Comparison of ENCODE assay signal across 20 cellular contexts in genomic region chr11:12290477-12290922, GRCh38.
DNase-seq lines count a peak whose midpoint lies in the region; ATAC-seq and TF ChIP-seq lines count a peak whose summit lies in the region.
"Had no signal": no experiment of that assay in that cellular context is flagged by ENCODE, and none has a peak within 500 bp of the region (broad histone marks: within the 10 kb centered on the region; RNA-seq: fewer than 3 reads in every experiment).

No MANE protein-coding gene starts in this region.

- no peaks in the 10 kb centered on the region for H4K20me1 ChIP-seq in osteoblast (ENCODE audit: insufficient read depth, low read length)

- H3K27ac ChIP-seq in osteoblast (ENCODE audit: low read depth, low read length): no peak overlapping the region
- H3K27ac ChIP-seq: prostate gland, tibial artery had no signal

- H3K36me3 Mint-ChIP-seq in activated CD8-positive, alpha-beta memory T cell treated with anti-CD3 and anti-CD28 coated beads, Interleukin-2, amount 10 ng/mL, durations not matched to agents 7 days and 5 days: no peaks in the 10 kb centered on the region
- peaks cover 12% of the 10 kb centered on the region for H3K36me3 Mint-ChIP-seq in central memory CD8-positive, alpha-beta T cell (ENCODE audit: insufficient read depth)
- H3K36me3 Mint-ChIP-seq: natural killer cell; stimulated activated memory B cell treated with anti-CD40 and anti-IgM and Interleukin-4, amounts not matched to agents 10 μg/mL and 1 μg/mL and 100 μg/mL, for 72 hours had no signal

- in situ Hi-C loops in GM13976 (cut with MboI; ENCODE audit: low sequenced_read_pairs, unreplicated experiment): no loop called here

- H3K36me3 ChIP-seq in osteoblast (ENCODE audit: insufficient read depth, low read length): peaks cover 3% of the 10 kb centered on the region
- H3K36me3 ChIP-seq: prostate gland, tibial artery had no signal

- no peak overlapping the region for H3K4me3 Mint-ChIP-seq in activated CD8-positive, alpha-beta memory T cell treated with anti-CD3 and anti-CD28 coated beads, Interleukin-2, amount 10 ng/mL, durations not matched to agents 7 days and 5 days
- H3K4me3 Mint-ChIP-seq in central memory CD8-positive, alpha-beta T cell: no peak overlapping the region
- H3K4me3 Mint-ChIP-seq: CD4-positive, CD25-positive, alpha-beta regulatory T cell; endodermal cell; natural killer cell; stimulated activated memory B cell treated with anti-CD40 and anti-IgM and Interleukin-4, amounts not matched to agents 10 μg/mL and 1 μg/mL and 100 μg/mL, for 72 hours had no signal

- TF ChIP-seq CTCF in GM13976 (IDR thresholded peaks at IDR 0.05; ENCODE audit: borderline replicate concordance, control extremely low read depth, extremely low read depth, insufficient read depth, missing control alignments) (no peak), osteoblast (IDR thresholded peaks at IDR 0.05; ENCODE audit: extremely low read depth, low read depth, low read length) (no peak)

- CTCF ChIA-PET in activated CD8-positive, alpha-beta memory T cell treated with anti-CD3 and anti-CD28 coated beads, Interleukin-2, amount 10 ng/mL, durations not matched to agents 7 days and 5 days (lab: Charles Lee): interaction anchor here (1.0 to 17.6 kb wide), 9 partner anchors 9 to 243 kb away, joined by 3 to 472 read pairs (median 9); no protein-coding TSS in a partner anchor

- no peak overlapping the region for H3K4me3 ChIP-seq in osteoblast (ENCODE audit: insufficient read depth, low read length)
- H3K4me3 ChIP-seq: prostate gland, tibial artery had no signal

- peaks cover 35% of the 10 kb centered on the region for H3K4me1 ChIP-seq in osteoblast (ENCODE audit: insufficient read depth, low read length)
- H3K4me1 ChIP-seq: prostate gland had no signal

- H3K9me3 ChIP-seq in osteoblast (ENCODE audit: low read depth, low read length): no peaks in the 10 kb centered on the region
- H3K9me3 ChIP-seq: prostate gland, tibial artery had no signal

- no peaks in the 10 kb centered on the region for H3K27me3 Mint-ChIP-seq in activated CD8-positive, alpha-beta memory T cell treated with anti-CD3 and anti-CD28 coated beads, Interleukin-2, amount 10 ng/mL, durations not matched to agents 7 days and 5 days
- H3K27me3 Mint-ChIP-seq in central memory CD8-positive, alpha-beta T cell: no peaks in the 10 kb centered on the region
- H3K27me3 Mint-ChIP-seq: CD4-positive, CD25-positive, alpha-beta regulatory T cell had no signal

- H3K9me3 Mint-ChIP-seq in activated CD8-positive, alpha-beta memory T cell treated with anti-CD3 and anti-CD28 coated beads, Interleukin-2, amount 10 ng/mL, durations not matched to agents 7 days and 5 days (ENCODE audit: low read depth): no peaks in the 10 kb centered on the region
- H3K9me3 Mint-ChIP-seq in central memory CD8-positive, alpha-beta T cell: no peaks in the 10 kb centered on the region
- H3K9me3 Mint-ChIP-seq: CD4-positive, CD25-positive, alpha-beta regulatory T cell; endodermal cell; natural killer cell; stimulated activated memory B cell treated with anti-CD40 and anti-IgM and Interleukin-4, amounts not matched to agents 10 μg/mL and 1 μg/mL and 100 μg/mL, for 72 hours had no signal

- no peaks in the 10 kb centered on the region for H3K27me3 ChIP-seq in osteoblast (ENCODE audit: insufficient read depth, low read length)
- H3K27me3 ChIP-seq: tibial artery had no signal

- no peak overlapping the region for H3K4me2 ChIP-seq in osteoblast (ENCODE audit: insufficient read depth, low read length)

- H2AFZ ChIP-seq in osteoblast (ENCODE audit: low read length): no peak overlapping the region

- DNase-seq in activated CD8-positive, alpha-beta memory T cell treated with anti-CD3 and anti-CD28 coated beads, Interleukin-2, amount 10 ng/mL, durations not matched to agents 7 days and 5 days: no peak
- DNase-seq in activated CD8-positive, alpha-beta memory T cell treated with anti-CD3 and anti-CD28 coated beads for 24 hours: no peak
- DNase-seq in GM13976 (ENCODE audit: low spot score): peak; percentile 12
- DNase-seq in central memory CD8-positive, alpha-beta T cell (ENCODE audit: low spot score in 2 of 2): no peak
- DNase-seq in posterior vena cava (ENCODE audit: low spot score): peak; percentile 38
- no peak for DNase-seq in osteoblast (ENCODE audit: insufficient read length, low spot score, missing footprints)
- DNase-seq: activated CD4-positive, alpha-beta T cell treated with anti-CD3 and anti-CD28 coated beads for 1 hour; activated naive CD4-positive, alpha-beta T cell treated with Interleukin-2 at 50 U/mL for 16 hours; CD4-positive, CD25-positive, alpha-beta regulatory T cell; DMS153; endodermal cell; natural killer cell; NCI-H1417; NCI-H2107; NCI-H510A treated with DMSO at 0.1 percent for 48 hours; tibial artery had no signal

- H3K79me2 ChIP-seq in osteoblast (ENCODE audit: insufficient read depth, low read length): no peaks in the 10 kb centered on the region

- intact Hi-C loops in posterior vena cava (cut with DNase I): no loop called here

- ATAC-seq in activated CD8-positive, alpha-beta memory T cell treated with anti-CD3 and anti-CD28 coated beads, Interleukin-2, amount 10 ng/mL, durations not matched to agents 7 days and 5 days: no peak
- no peak for ATAC-seq in central memory CD8-positive, alpha-beta T cell (replicated peaks; ENCODE audit: extremely low read depth, poor library complexity, severe bottlenecking)
- no peak for ATAC-seq in HG02970 (IDR thresholded peaks at IDR 0.05; ENCODE audit: low FRiP score, unreplicated experiment)
- ATAC-seq in HG02884 (IDR thresholded peaks at IDR 0.05; ENCODE audit: unreplicated experiment): no peak
- ATAC-seq: natural killer cell had no signal

- H3K27ac Mint-ChIP-seq in activated CD8-positive, alpha-beta memory T cell treated with anti-CD3 and anti-CD28 coated beads, Interleukin-2, amount 10 ng/mL, durations not matched to agents 7 days and 5 days: peak overlapping the region; percentile 27
- peak overlapping the region; percentile 41 for H3K27ac Mint-ChIP-seq in central memory CD8-positive, alpha-beta T cell (ENCODE audit: low read depth)
- H3K27ac Mint-ChIP-seq: CD4-positive, CD25-positive, alpha-beta regulatory T cell; endodermal cell; natural killer cell; stimulated activated memory B cell treated with anti-CD40 and anti-IgM and Interleukin-4, amounts not matched to agents 10 μg/mL and 1 μg/mL and 100 μg/mL, for 72 hours had no signal

- peaks cover 17% of the 10 kb centered on the region for H3K4me1 Mint-ChIP-seq in activated CD8-positive, alpha-beta memory T cell treated with anti-CD3 and anti-CD28 coated beads, Interleukin-2, amount 10 ng/mL, durations not matched to agents 7 days and 5 days
- H3K4me1 Mint-ChIP-seq in central memory CD8-positive, alpha-beta T cell: peaks cover 9% of the 10 kb centered on the region

Comparison
In these comparisons a context has a peak if more than half of its experiments do, and no peak if none do; other contexts are left out.
1. DNase-seq: peak in GM13976 (single experiment) and posterior vena cava (single experiment); none in activated CD8-positive, alpha-beta memory T cell treated with anti-CD3 and anti-CD28 coated beads, Interleukin-2, amount 10 ng/mL, durations not matched to agents 7 days and 5 days (single experiment), activated CD8-positive, alpha-beta memory T cell treated with anti-CD3 and anti-CD28 coated beads for 24 hours (single experiment), central memory CD8-positive, alpha-beta T cell (0 of 2) and osteoblast (single experiment).